In genomic region chr16:68229431-68230175, GRCh38 we compare ENCODE assay signal across 8 cellular contexts. TPM values are rescaled to one million over a fixed set of nuclear protein-coding genes. Genes with fewer than 3 reads are reported as not detected.
DNase-seq lines count a peak whose midpoint lies in the region; ATAC-seq, FAIRE-seq and TF ChIP-seq lines count a peak whose summit lies in the region.

No MANE protein-coding gene starts in this region.

- H3K36me3 ChIP-seq in SK-N-SH (replicated peaks in 1 of 2; ENCODE audit: control insufficient read depth in 1 of 2, insufficient read depth in 2 of 2, low read length in 1 of 2) (peaks cover 4 to 8% of the 10 kb centered on the region in 2 experiments), GM12878 (ENCODE audit: control insufficient read depth in 2 of 2, insufficient read depth in 2 of 2, low read length in 1 of 2) (peaks cover 6 to 7% of the 10 kb centered on the region in 2 experiments; a peak in 3 of 4 replicates)

- CTCF ChIA-PET in SK-N-SH (lab: Yijun Ruan, JAX) (interaction anchor here (0.7 to 6.0 kb wide), 26 partner anchors 9 to 346 kb away, joined by 3 to 98 read pairs (median 4); partner anchors contain the start of gene PLA2G15), GM12878 (lab: Yijun Ruan, JAX) (interaction anchor here (0.6 to 5.3 kb wide), 17 partner anchors 17 to 414 kb away, joined by 3 to 72 read pairs (median 3); no protein-coding TSS in a partner anchor)

- TF ChIP-seq RAD21 in SK-N-SH (IDR thresholded peaks at IDR 0.05; ENCODE audit: low read length) (peak; percentile 94), GM12878 (IDR thresholded peaks at IDR 0.05; ENCODE audit: insufficient read depth, low read depth, low read length) (peak; percentile 94)

- POLR2A ChIA-PET in SK-N-SH (lab: Yijun Ruan, JAX) (interaction anchor here (1.5 kb wide), 1 partner anchor 238 kb away, joined by 3 read pairs; no protein-coding TSS in a partner anchor), GM12878 (lab: Charles Lee) (no interaction called here)

- RAD21 ChIA-PET in GM12878 (lab: Charles Lee; ENCODE audit: unreplicated experiment) = interaction anchor here (0.7 to 1.3 kb wide), 3 partner anchors 137 to 414 kb away, joined by 3 to 16 read pairs (median 3); no protein-coding TSS in a partner anchor

- H3K4me1 ChIP-seq in SK-N-SH (ENCODE audit: control insufficient read depth in 1 of 2, insufficient read depth in 2 of 2, low read depth in 1 of 2, low read length in 1 of 2) (peaks cover 0 to 25% of the 10 kb centered on the region in 2 experiments; a peak in 2 of 4 replicates), GM12878 (ENCODE audit: control insufficient read depth, insufficient read depth, low read length) (peaks cover 12% of the 10 kb centered on the region)

- H3K27me3 ChIP-seq in SK-N-SH (ENCODE audit: insufficient read depth) (no peaks in the 10 kb centered on the region), GM12878 (replicated peaks in 1 of 2; ENCODE audit: control insufficient read depth in 2 of 2, insufficient read depth in 2 of 2, low read length in 1 of 2) (no peaks in the 10 kb centered on the region)

- no peaks in the 10 kb centered on the region for H3K9me2 ChIP-seq in SK-N-SH

- H4K20me1 ChIP-seq in SK-N-SH (ENCODE audit: insufficient read depth) = no peaks in the 10 kb centered on the region
- no peaks in the 10 kb centered on the region for H4K20me1 ChIP-seq in GM12878 (ENCODE audit: control insufficient read depth, insufficient read depth)

- TF ChIP-seq CTCF in SK-N-SH (IDR thresholded peaks at IDR 0.05) (peak; percentile 91), GM12878 (IDR thresholded peaks at IDR 0.05 in 2 of 3, conservative IDR thresholded peaks at IDR 0.05 in 1 of 3; ENCODE audit: control insufficient read depth in 2 of 3, extremely low read depth in 1 of 3, insufficient read depth in 1 of 3, low read depth in 3 of 3, low read length in 3 of 3) (peak; percentile 87 to 90 (median 88))

- peak overlapping the region; percentile 7 to 80 (median 63) for H3K27ac Mint-ChIP-seq in immature natural killer cell

- no peak overlapping the region for H3K4me2 ChIP-seq in SK-N-SH
- no peak overlapping the region for H3K4me2 ChIP-seq in GM12878 (ENCODE audit: control insufficient read depth, insufficient read depth)

- SMC1A ChIA-PET in GM12878 (lab: Charles Lee; ENCODE audit: uncharacterized antibody, unreplicated experiment) = interaction anchor here (0.7 to 2.2 kb wide), 5 partner anchors 32 to 189 kb away, joined by 3 to 8 read pairs (median 4); no protein-coding TSS in a partner anchor

- 37% methylated on average over 3 of the region's 4 CpGs for WGBS in SK-N-SH (ENCODE audit: low lambda C conversion rate)
- WGBS in GM12878 (ENCODE audit: insufficient coverage, insufficient replicate concordance, low lambda C conversion rate, missing lambda C conversion rate) = 47% methylated on average over 4 of the region's 4 CpGs

- H3K4me3 Mint-ChIP-seq in immature natural killer cell = no peak overlapping the region

- FAIRE-seq in HTR-8/SVneo (lab: Jason Lieb, UNC) = peak; percentile 44
- peak; percentile 31 for FAIRE-seq in GM12878 (lab: Jason Lieb, UNC)

- no peak for TF ChIP-seq POLR2A in GM12878 (IDR thresholded peaks at IDR 0.05; ENCODE audit: low read depth, low read length)

- peaks cover 8 to 23% (median 16%) of the 10 kb centered on the region in 3 donors for H3K27me3 Mint-ChIP-seq in immature natural killer cell (ENCODE audit: low read depth in 3 of 3)

- H3K9me3 Mint-ChIP-seq in immature natural killer cell = no peaks in the 10 kb centered on the region

- TF ChIP-seq EP300 in SK-N-SH (IDR thresholded peaks at IDR 0.05; ENCODE audit: borderline replicate concordance in 1 of 2, low read depth in 1 of 2, low read length in 1 of 2) (no peak), GM12878 (IDR thresholded peaks at IDR 0.05; ENCODE audit: borderline replicate concordance in 1 of 2, control insufficient read depth in 1 of 2, low read depth in 2 of 2, low read length in 2 of 2) (no peak)

- peaks cover 0 to 10% (median 0%) of the 10 kb centered on the region in 3 donors for H3K36me3 Mint-ChIP-seq in immature natural killer cell

- peaks cover 7% of the 10 kb centered on the region for H3F3A ChIP-seq in SK-N-SH (replicated peaks; ENCODE audit: insufficient read depth)

- BruUV-seq in GM12878 (replicated peaks; lab: Mats Ljungman, UMichigan) = no TSS peak

- H3K27ac ChIP-seq in SK-N-SH (ENCODE audit: low read depth in 2 of 2, low read length in 1 of 2) (no peak overlapping the region), GM12878 (ENCODE audit: control insufficient read depth, insufficient read depth) (no peak overlapping the region)

- peak; percentile 47 for ATAC-seq in GM12878
- no peak for ATAC-seq in HG03469 (IDR thresholded peaks at IDR 0.05; ENCODE audit: unreplicated experiment)
- no peak for ATAC-seq in HG03354 (IDR thresholded peaks at IDR 0.05; ENCODE audit: poor library complexity, severe bottlenecking, unreplicated experiment)

- DNase-seq in DMS53 (lab: John Stamatoyannopoulos, UW) (peak; percentile 62), HTR-8/SVneo (ENCODE audit: insufficient read length, low spot score) (peak; percentile 74), SK-N-SH (peak; percentile 69), GM12878 (ENCODE audit: low read depth, low spot score) (no peak), immature natural killer cell (peak; percentile 34 to 54 (median 41))
- DNase-seq in stimulated activated CD4-positive, alpha-beta T cell treated with anti-CD3 and anti-CD28 coated beads, Interleukin-4, amount 100 ng/mL, for 1 hour = peak; percentile 41

- H3K9me3 ChIP-seq in SK-N-SH (no peaks in the 10 kb centered on the region), GM12878 (replicated peaks; ENCODE audit: control insufficient read depth, insufficient read depth, low read length) (no peaks in the 10 kb centered on the region)

- H3K4me1 Mint-ChIP-seq in immature natural killer cell = peaks cover 18 to 40% of the 10 kb centered on the region in 2 donors

- H2AFZ ChIP-seq in SK-N-SH (ENCODE audit: low read depth) (no peak overlapping the region), GM12878 (ENCODE audit: control insufficient read depth, low read depth, low read length) (no peak overlapping the region)

- intact Hi-C loops in GM12878 (cut with micrococcal nuclease; ENCODE audit: unreplicated experiment) = loop anchor here (1.0 to 5.0 kb wide), 6 partner anchors 135 to 413 kb away; partner anchors contain the start of gene NRN1L

- H3K4me3 ChIP-seq in SK-N-SH (ENCODE audit: low read depth in 2 of 2, low read length in 1 of 2) = peak overlapping the region in 1 of 2 experiments; percentile 27; a peak in 1 of 4 replicates
- no peak overlapping the region for H3K4me3 ChIP-seq in GM12878

- H3K79me2 ChIP-seq in SK-N-SH (ENCODE audit: insufficient read depth) (no peaks in the 10 kb centered on the region), GM12878 (ENCODE audit: control insufficient read depth, insufficient read depth, low read length) (no peaks in the 10 kb centered on the region)

- H3K9ac ChIP-seq in SK-N-SH = no peak overlapping the region
- H3K9ac ChIP-seq in GM12878 (ENCODE audit: control insufficient read depth, insufficient read depth, low read length) = no peak overlapping the region

- in situ Hi-C loops in GM12878 (cut with MboI) = loop anchor here (5.0 kb wide), 2 partner anchors 137 to 237 kb away; no protein-coding TSS in a partner anchor

RNA-seq across cellular contexts. Expression of gene ESRP2, which starts 6.3 kb away (rescaled TPM):
- polyA plus RNA-seq in SK-N-SH (2012; rRNA removed) = 0.07 and 0.39 TPM in 2 replicates
- polyA plus RNA-seq in SK-N-SH (2012; cell fraction: cytosol; rRNA removed) = 0.03 TPM in 2 replicates
- 0.46 and 0.50 TPM in 2 replicates for polyA plus RNA-seq in SK-N-SH (2012; cell fraction: nucleus; rRNA removed)
- total RNA-seq in GM12878 (2013; cell fraction: nucleolus; rRNA removed) = not detected in 2 replicates
- total RNA-seq in GM12878 (2014; rRNA removed) = 0.11 TPM in 1 of 2 replicates, not detected in the other
- 0.04 TPM in 1 of 2 replicates, not detected in the other for total RNA-seq in GM12878 (2014; rRNA removed; fragmentation: Illumina TruSeq; extraction: Trizol)
- 0.08 and 0.29 TPM in 2 replicates for total RNA-seq in GM12878 (2021)
- polyA plus RNA-seq in GM12878 (2011; ENCODE audit: low read depth) = not detected
- polyA plus RNA-seq in GM12878 (2011; rRNA removed) = not detected in 2 replicates
- not detected in 2 replicates for polyA plus RNA-seq in GM12878 (2011; cell fraction: cytosol; rRNA removed)
- polyA plus RNA-seq in GM12878 (2011; cell fraction: nucleus; rRNA removed) = 0.03 and 0.18 TPM in 2 replicates
- 0.10 and 0.42 TPM in 2 replicates for polyA plus RNA-seq in GM12878 (2012)
- polyA plus RNA-seq in GM12878 (2014; fragmentation: Illumina TruSeq; extraction: Trizol) = 0.06 TPM in 1 of 2 replicates, not detected in the other
- polyA plus RNA-seq in GM12878 (2014; fragmentation: Nextera tagmentation; extraction: Ambion mirVana) = under 1 TPM in 1 of 2 experiments, not detected in 1; 0.08 TPM
- polyA plus RNA-seq in GM12878 (2014; rRNA removed) = 0.13 and 0.23 TPM in 2 replicates
- under 1 TPM; 0.12 to 0.64 TPM for polyA plus RNA-seq in GM12878 (2016; fragmentation: Nextera tagmentation; extraction: Ambion mirVana)
- polyA minus RNA-seq in GM12878 (2011; rRNA and poly(A)+ RNA removed) = 0.10 TPM in 1 of 2 replicates, not detected in the other
- polyA minus RNA-seq in GM12878 (2011; cell fraction: cytosol; rRNA and poly(A)+ RNA removed) = 1.0 TPM in 1 of 2 replicates, not detected in the other
- 0.36 and 0.38 TPM in 2 replicates for polyA minus RNA-seq in GM12878 (2011; cell fraction: nucleus; rRNA and poly(A)+ RNA removed)
- under 1 TPM in 1 of 3 donors, not detected in 2; 0.45 TPM for polyA plus RNA-seq in immature natural killer cell

RNA-seq across cellular contexts. Expression of gene PLA2G15, which starts 15.6 kb away (rescaled TPM):
- polyA plus RNA-seq in SK-N-SH (2012; rRNA removed) = 22.0 and 23.9 TPM in 2 replicates
- polyA plus RNA-seq in SK-N-SH (2012; cell fraction: cytosol; rRNA removed) = 9.9 and 15.9 TPM in 2 replicates
- polyA plus RNA-seq in SK-N-SH (2012; cell fraction: nucleus; rRNA removed) = 26.9 and 27.4 TPM in 2 replicates
- total RNA-seq in GM12878 (2013; cell fraction: nucleolus; rRNA removed) = 16.6 and 18.3 TPM in 2 replicates
- 8.2 and 8.4 TPM in 2 replicates for total RNA-seq in GM12878 (2014; rRNA removed)
- 3.4 and 3.8 TPM in 2 replicates for total RNA-seq in GM12878 (2014; rRNA removed; fragmentation: Illumina TruSeq; extraction: Trizol)
- total RNA-seq in GM12878 (2021) = 7.6 and 7.8 TPM in 2 replicates
- polyA plus RNA-seq in GM12878 (2011; ENCODE audit: low read depth) = 3.6 TPM
- 3.1 and 6.3 TPM in 2 replicates for polyA plus RNA-seq in GM12878 (2011; rRNA removed)
- 8.2 and 8.9 TPM in 2 replicates for polyA plus RNA-seq in GM12878 (2011; cell fraction: cytosol; rRNA removed)
- 11.1 and 11.3 TPM in 2 replicates for polyA plus RNA-seq in GM12878 (2011; cell fraction: nucleus; rRNA removed)
- polyA plus RNA-seq in GM12878 (2012) = 5.8 and 8.0 TPM in 2 replicates
- 1.5 and 3.0 TPM in 2 replicates for polyA plus RNA-seq in GM12878 (2014; fragmentation: Illumina TruSeq; extraction: Trizol)
- polyA plus RNA-seq in GM12878 (2014; fragmentation: Nextera tagmentation; extraction: Ambion mirVana) = 1 to 10 TPM in 1 of 2 experiments, under 1 TPM in 1; 0.31 to 1.1 TPM
- 7.8 and 8.5 TPM in 2 replicates for polyA plus RNA-seq in GM12878 (2014; rRNA removed)
- 1 to 10 TPM; 7.3 to 9.4 TPM for polyA plus RNA-seq in GM12878 (2016; fragmentation: Nextera tagmentation; extraction: Ambion mirVana)
- polyA minus RNA-seq in GM12878 (2011; rRNA and poly(A)+ RNA removed) = 8.5 and 8.7 TPM in 2 replicates
- polyA minus RNA-seq in GM12878 (2011; cell fraction: cytosol; rRNA and poly(A)+ RNA removed) = 4.8 and 5.7 TPM in 2 replicates
- polyA minus RNA-seq in GM12878 (2011; cell fraction: nucleus; rRNA and poly(A)+ RNA removed) = 4.1 and 7.2 TPM in 2 replicates
- polyA plus RNA-seq in immature natural killer cell = 10 to 100 TPM in 1 of 3 donors, 1 to 10 TPM in 2; 4.8 to 10.7 (median 9.0) TPM

RNA-seq across cellular contexts. Expression of gene SLC7A6, which starts 34.7 kb away (rescaled TPM):
- polyA plus RNA-seq in SK-N-SH (2012; rRNA removed) (19.0 and 37.3 TPM in 2 replicates), GM12878 (2011; rRNA removed) (46.3 and 53.6 TPM in 2 replicates), GM12878 (2014; fragmentation: Illumina TruSeq; extraction: Trizol) (60.1 and 66.5 TPM in 2 replicates), GM12878 (2014; fragmentation: Nextera tagmentation; extraction: Ambion mirVana) (1 to 10 TPM; 8.2 TPM), GM12878 (2014; rRNA removed) (52.7 and 55.0 TPM in 2 replicates), GM12878 (2016; fragmentation: Nextera tagmentation; extraction: Ambion mirVana) (10 to 100 TPM; 26.6 to 27.4 TPM), immature natural killer cell (10 to 100 TPM in 1 of 3 donors, 1 to 10 TPM in 2; 1.9 to 12.8 (median 6.0) TPM)
- polyA plus RNA-seq in SK-N-SH (2012; cell fraction: cytosol; rRNA removed) = 12.8 and 13.7 TPM in 2 replicates
- 71.5 and 122 TPM in 2 replicates for polyA plus RNA-seq in SK-N-SH (2012; cell fraction: nucleus; rRNA removed)
- total RNA-seq in GM12878 (2013; cell fraction: nucleolus; rRNA removed) = 208 and 222 TPM in 2 replicates
- total RNA-seq in GM12878 (2014; rRNA removed) (29.8 and 33.9 TPM in 2 replicates), GM12878 (2014; rRNA removed; fragmentation: Illumina TruSeq; extraction: Trizol) (27.4 and 27.5 TPM in 2 replicates), GM12878 (2021) (51.3 and 60.4 TPM in 2 replicates)
- polyA plus RNA-seq in GM12878 (2011; ENCODE audit: low read depth) = 28.5 TPM
- polyA plus RNA-seq in GM12878 (2011; cell fraction: cytosol; rRNA removed) = 49.2 and 50.2 TPM in 2 replicates
- polyA plus RNA-seq in GM12878 (2011; cell fraction: nucleus; rRNA removed) = 208 and 220 TPM in 2 replicates
- 25.9 and 29.0 TPM in 2 replicates for polyA plus RNA-seq in GM12878 (2012)
- 106 and 130 TPM in 2 replicates for polyA minus RNA-seq in GM12878 (2011; rRNA and poly(A)+ RNA removed)
- 28.4 and 29.1 TPM in 2 replicates for polyA minus RNA-seq in GM12878 (2011; cell fraction: cytosol; rRNA and poly(A)+ RNA removed)
- polyA minus RNA-seq in GM12878 (2011; cell fraction: nucleus; rRNA and poly(A)+ RNA removed) = 45.0 and 65.2 TPM in 2 replicates
